6 cellular contexts compared by ENCODE assay signal in genomic region chr10:93865794-93866193, GRCh38.
"Had no signal": no experiment of that assay in that cellular context is flagged by ENCODE, and none has a peak within 500 bp of the region (broad histone marks: within the 10 kb centered on the region; RNA-seq: fewer than 3 reads in every experiment).

No MANE protein-coding gene starts in this region.

- H3K27ac ChIP-seq: HL-60 had no signal

- ATAC-seq: HepG2, K562 had no signal

- DNase-seq: IMR-90, KBM-7, KG1 had no signal

- H3K4me3 ChIP-seq: K562 had no signal
